ENCODE assay signal across 8 cellular contexts in genomic region chr9:129962889-129963703, GRCh38.
DNase-seq lines count a peak whose midpoint lies in the region; ATAC-seq and FAIRE-seq lines count a peak whose summit lies in the region.

No MANE protein-coding gene starts in this region.

- H3K9ac ChIP-seq in HUES48 (ENCODE audit: low read depth, low read length) (peak overlapping the region; percentile 56), duodenal mucosa (ENCODE audit: low read depth in 1 of 2, low read length in 2 of 2) (peak overlapping the region; percentile 36 to 67)

- ATAC-seq in GM19455 (IDR thresholded peaks at IDR 0.05; ENCODE audit: unreplicated experiment), result peak; percentile 77

- H3K4me3 ChIP-seq in HUES48 (ENCODE audit: low read depth, low read length) (peak overlapping the region; percentile 49), duodenal mucosa (ENCODE audit: low read depth in 1 of 2, low read length in 2 of 2) (peak overlapping the region; percentile 48 to 63)

- no peaks in the 10 kb centered on the region for H3K27me3 ChIP-seq in HUES48 (ENCODE audit: control insufficient read depth, insufficient read depth, low read length)
- H3K27me3 ChIP-seq in duodenal mucosa (ENCODE audit: control insufficient read depth in 1 of 2, insufficient read depth in 2 of 2, low read length in 2 of 2), result peaks cover 14 to 24% of the 10 kb centered on the region in 2 donors

- H3K27ac ChIP-seq in HUES48 (ENCODE audit: low read depth, low read length), result peak overlapping the region; percentile 88
- H3K27ac ChIP-seq in duodenal mucosa (ENCODE audit: low read depth, low read length), result peak overlapping the region; percentile 48

- DNase-seq in AG08396 (ENCODE audit: low spot score) (peak; percentile 26), medulla oblongata (ENCODE audit: extremely low spot score) (peak; percentile 84), RCC 7860 (ENCODE audit: low spot score) (no peak)
- DNase-seq in activated CD4-positive, alpha-beta T cell treated with anti-CD3 and anti-CD28 coated beads for 4 hours, result peak; percentile 69 to 74
- peak; percentile 48 to 50 for DNase-seq in stimulated activated CD8-positive, alpha-beta memory T cell treated with anti-CD3 and anti-CD28 coated beads, Interleukin-2, amount 100 ng/mL, for 1 hour (ENCODE audit: low read depth in 2 of 2)

- FAIRE-seq in RCC 7860 (lab: Jason Lieb, UNC), result no peak

- H3K36me3 ChIP-seq in HUES48 (ENCODE audit: control insufficient read depth, insufficient read depth, low read length) (no peaks in the 10 kb centered on the region), duodenal mucosa (ENCODE audit: control insufficient read depth in 1 of 2, insufficient read depth in 2 of 2, low read length in 2 of 2) (peaks cover 0 to 3% of the 10 kb centered on the region in 2 donors)

- H3K9me3 ChIP-seq in HUES48 (ENCODE audit: control insufficient read depth, insufficient read depth, low read length) (no peaks in the 10 kb centered on the region), duodenal mucosa (ENCODE audit: control insufficient read depth in 1 of 2, low read length in 2 of 2) (no peaks in the 10 kb centered on the region)

- H3K4me1 ChIP-seq in HUES48 (ENCODE audit: control insufficient read depth, insufficient read depth, low read length) (peaks cover 43% of the 10 kb centered on the region), duodenal mucosa (ENCODE audit: control insufficient read depth in 1 of 2, insufficient read depth in 2 of 2, low read length in 2 of 2) (peaks cover 11 to 26% of the 10 kb centered on the region in 2 donors)
